ENCODE assay signal across 2 cellular contexts in genomic region chr4:172970189-172970588, GRCh38.
A peak's percentile ranks its signal among the peaks of the same experiment; 100 is the strongest.
DNase-seq lines count a peak whose midpoint lies in the region; ATAC-seq, FAIRE-seq and TF ChIP-seq lines count a peak whose summit lies in the region.
"Not testable (repeated sequence)": the region's sequence is repeated elsewhere in the genome, so short reads cannot be mapped to it uniquely, and the experiment has no call there.

No MANE protein-coding gene starts in this region.

- H2BK120ac ChIP-seq in mesendoderm (ENCODE audit: low read depth, low read length), result not testable (repeated sequence)

- not testable (repeated sequence) for BruUV-seq in K562 (replicated peaks; lab: Mats Ljungman, UMichigan)

- H3K4me3 ChIP-seq in K562; mesendoderm (ENCODE audit: low read length): not testable (repeated sequence)

- not testable (repeated sequence) for H3K9me1 ChIP-seq in K562 (ENCODE audit: control insufficient read depth, insufficient read depth, low read length)

- H3K27me3 ChIP-seq in K562 (ENCODE audit: control insufficient read depth in 2 of 2, insufficient read depth in 2 of 2, low read length in 2 of 2); mesendoderm (ENCODE audit: insufficient read depth, low read length, poor library complexity): not testable (repeated sequence)

- FAIRE-seq in K562 (lab: Jason Lieb, UNC), result not testable (repeated sequence)

- CTCF ChIA-PET in K562 (lab: Yijun Ruan, JAX; ENCODE audit: low intra/inter-chr PET ratio), result not testable (repeated sequence)

- POLR2A ChIA-PET in K562 (lab: Yijun Ruan, JAX), result not testable (repeated sequence)

- ATAC-seq in K562, result not testable (repeated sequence)

- not testable (repeated sequence) for H4K8ac ChIP-seq in mesendoderm (ENCODE audit: low read depth, low read length)

- WGBS in K562 (ENCODE audit: insufficient coverage, low coverage, missing lambda C conversion rate), result 21% methylated on average over 3 of the region's 4 CpGs
- no CpG with 5 or more reads among the region's 4 CpGs for WGBS in mesendoderm (ENCODE audit: extremely low coverage, insufficient coverage, low lambda C conversion rate)

- not testable (repeated sequence) for H4K5ac ChIP-seq in mesendoderm (ENCODE audit: low read length)

- not testable (repeated sequence) for H2BK15ac ChIP-seq in mesendoderm (replicated peaks; ENCODE audit: low read depth)

- H3K23ac ChIP-seq in mesendoderm (ENCODE audit: low read length), result not testable (repeated sequence)

- H3K36me3 ChIP-seq in K562 (ENCODE audit: control insufficient read depth, insufficient read depth, low read length); mesendoderm (ENCODE audit: control insufficient read depth, insufficient read depth, low read length): not testable (repeated sequence)

- not testable (repeated sequence) for H3K56ac ChIP-seq in mesendoderm (ENCODE audit: low read length)

- not testable (repeated sequence) for TF ChIP-seq RAD21 in K562 (CRISPR knock-in tag; conservative IDR thresholded peaks at IDR 0.05 in 1 of 2, IDR thresholded peaks at IDR 0.05 in 1 of 2)

- H2AK5ac ChIP-seq in mesendoderm (ENCODE audit: low read length), result not testable (repeated sequence)

- TF ChIP-seq EP300 in K562 (IDR thresholded peaks at IDR 0.05; ENCODE audit: low read length), result not testable (repeated sequence)

- in situ Hi-C loops in K562 (cut with MboI), result not testable (repeated sequence)

- H3K79me1 ChIP-seq in mesendoderm (ENCODE audit: low read length), result not testable (repeated sequence)

- H3K79me2 ChIP-seq in K562 (ENCODE audit: control insufficient read depth, insufficient read depth, low read length); mesendoderm (ENCODE audit: control insufficient read depth, insufficient read depth, low read length): not testable (repeated sequence)

- H2AFZ ChIP-seq in K562 (ENCODE audit: low read depth, low read length), result not testable (repeated sequence)

- intact Hi-C loops in K562 (cut with micrococcal nuclease), result not testable (repeated sequence)

- H3K4ac ChIP-seq in mesendoderm (ENCODE audit: low read depth, low read length), result not testable (repeated sequence)

- H3K4me2 ChIP-seq in K562 (ENCODE audit: insufficient read depth, low read length); mesendoderm (ENCODE audit: low read length): not testable (repeated sequence)

- TF ChIP-seq CTCF in K562 (IDR thresholded peaks at IDR 0.05 in 2 of 3, conservative IDR thresholded peaks at IDR 0.05 in 1 of 3; ENCODE audit: insufficient read depth in 2 of 3, low read depth in 1 of 3, low read length in 3 of 3), result not testable (repeated sequence)

- H3K18ac ChIP-seq in mesendoderm (ENCODE audit: low read length), result not testable (repeated sequence)

- not testable (repeated sequence) for DNase-seq in K562 (ENCODE audit: extremely low read depth in 1 of 4, low spot score in 3 of 4)
- DNase-seq in mesendoderm, result peak; percentile 11

- TF ChIP-seq POLR2A in K562 (conservative IDR thresholded peaks at IDR 0.05), result not testable (repeated sequence)

- H3K27ac ChIP-seq in K562 (ENCODE audit: extremely low read depth, low read depth, low read length); mesendoderm (ENCODE audit: low read depth, low read length): not testable (repeated sequence)

- not testable (repeated sequence) for H3K9me3 ChIP-seq in K562 (replicated peaks; ENCODE audit: control insufficient read depth, insufficient read depth, low read depth, low read length)

- not testable (repeated sequence) for H2BK5ac ChIP-seq in mesendoderm (ENCODE audit: low read length)

- not testable (repeated sequence) for H4K20me1 ChIP-seq in K562 (replicated peaks; ENCODE audit: control insufficient read depth, insufficient read depth, low read length)

- not testable (repeated sequence) for H3K4me1 ChIP-seq in K562 (replicated peaks in 1 of 2; ENCODE audit: control insufficient read depth in 2 of 2, insufficient read depth in 2 of 2, low read length in 2 of 2); mesendoderm (ENCODE audit: control insufficient read depth, low read depth, low read length)

- not testable (repeated sequence) for H3K9ac ChIP-seq in K562 (ENCODE audit: insufficient read depth in 1 of 2, low read depth in 2 of 2, low read length in 2 of 2); mesendoderm (ENCODE audit: low read length)

TF ChIP-seq in K562, 482 proteins besides CTCF, POLR2A, EP300 and RAD21:
- TF ChIP-seq TRIM28 (IDR thresholded peaks at IDR 0.05) (peak; percentile 72; the same call in 1 of the 2 replicates), ZNF445 (CRISPR knock-in tag; IDR thresholded peaks at IDR 0.05; ENCODE audit: low read depth) (peak; percentile 92; the same call in 1 of the 2 replicates)
